In genomic region chr7:1912472-1913289, GRCh38 we compare ENCODE assay signal across 12 cellular contexts.
DNase-seq lines count a peak whose midpoint lies in the region; ATAC-seq and TF ChIP-seq lines count a peak whose summit lies in the region.
"Had no signal": no experiment of that assay in that cellular context is flagged by ENCODE, and none has a peak within 500 bp of the region (broad histone marks: within the 10 kb centered on the region; RNA-seq: fewer than 3 reads in every experiment).

No MANE protein-coding gene starts in this region.

- TF ChIP-seq CTCF in adrenal gland (IDR thresholded peaks at IDR 0.05) (no peak), hepatocyte (IDR thresholded peaks at IDR 0.05; ENCODE audit: poor library complexity) (no peak), thyroid gland (IDR thresholded peaks at IDR 0.05) (no peak)

- H3K4me1 ChIP-seq in adrenal gland (replicated peaks in 1 of 2): no peaks in the 10 kb centered on the region
- no peaks in the 10 kb centered on the region for H3K4me1 ChIP-seq in hepatocyte (ENCODE audit: insufficient read depth)
- no peaks in the 10 kb centered on the region for H3K4me1 ChIP-seq in thyroid gland

- no peaks in the 10 kb centered on the region for H3K36me3 ChIP-seq in adrenal gland (replicated peaks in 1 of 2)
- no peaks in the 10 kb centered on the region for H3K36me3 ChIP-seq in hepatocyte (replicated peaks; ENCODE audit: insufficient read depth, low read depth)
- no peaks in the 10 kb centered on the region for H3K36me3 ChIP-seq in thyroid gland

- H4K20me1 ChIP-seq in hepatocyte (ENCODE audit: insufficient read depth, poor library complexity, severe bottlenecking): no peaks in the 10 kb centered on the region

- no peaks in the 10 kb centered on the region for H3K27me3 ChIP-seq in adrenal gland
- no peaks in the 10 kb centered on the region for H3K27me3 ChIP-seq in hepatocyte
- no peaks in the 10 kb centered on the region for H3K27me3 ChIP-seq in thyroid gland

- ATAC-seq in stimulated activated memory B cell treated with anti-CD40 and anti-IgM and Interleukin-4, amounts not matched to agents 10 μg/mL and 1 μg/mL and 100 μg/mL, for 72 hours: peak; percentile 17
- no peak for ATAC-seq in activated CD4-positive, CD25-positive, alpha-beta regulatory T cell treated with anti-CD3 and anti-CD28 coated beads, Interleukin-2, amount 50 U/mL, for 24 hours
- ATAC-seq in GM19035 (IDR thresholded peaks at IDR 0.05; ENCODE audit: unreplicated experiment): no peak
- ATAC-seq in HG03280 (IDR thresholded peaks at IDR 0.05; ENCODE audit: unreplicated experiment): no peak
- ATAC-seq: Panc1 had no signal

- no peaks in the 10 kb centered on the region for H3K27me3 Mint-ChIP-seq in stimulated activated memory B cell treated with anti-CD40 and anti-IgM and Interleukin-4, amounts not matched to agents 10 μg/mL and 1 μg/mL and 100 μg/mL, for 72 hours
- H3K27me3 Mint-ChIP-seq: activated naive CD4-positive, alpha-beta T cell treated with anti-CD3 and anti-CD28 coated beads, Interleukin-2, amount 10 ng/mL, durations not matched to agents 7 days and 5 days had no signal

- peak overlapping the region; percentile 35 for H3K4me2 ChIP-seq in hepatocyte

- DNase-seq in ELR (ENCODE audit: low read depth): peak; percentile 94
- peak in 5 of 7 donors; percentile 27 to 60 (median 31) for DNase-seq in adrenal gland
- peak; percentile 53 for DNase-seq in hepatocyte (ENCODE audit: low spot score)
- DNase-seq in thyroid gland: no peak
- DNase-seq: activated CD4-positive, CD25-positive, alpha-beta regulatory T cell treated with anti-CD3 and anti-CD28 coated beads, Interleukin-2, amount 50 U/mL, for 72 hours; activated naive CD4-positive, alpha-beta T cell treated with anti-CD3 and anti-CD28 coated beads, Interleukin-2, amount 10 ng/mL, durations not matched to agents 7 days and 5 days; NCI-H2107 had no signal

- H3K9me3 ChIP-seq in adrenal gland (replicated peaks in 1 of 3) (no peaks in the 10 kb centered on the region), hepatocyte (ENCODE audit: low read depth) (no peaks in the 10 kb centered on the region), thyroid gland (no peaks in the 10 kb centered on the region)

- WGBS in adrenal gland, 4 donors: 47 to 77% (median 74%) methylated on average over 13 to 35 of the region's 35 CpGs
- WGBS in hepatocyte (ENCODE audit: low lambda C conversion rate, missing lambda C conversion rate): 75% methylated on average over 33 of the region's 35 CpGs
- 82 to 86% methylated on average over 16 to 26 of the region's 35 CpGs for WGBS in thyroid gland, 2 donors

- intact Hi-C loops in adrenal gland (cut with DNase I): loop anchor here in 1 of 2 donors (10.0 kb wide), 1 partner anchor 112 kb away; no protein-coding TSS in a partner anchor
- intact Hi-C loops in thyroid gland (cut with DNase I): no loop called here

- no peaks in the 10 kb centered on the region for H3K9me3 Mint-ChIP-seq in stimulated activated memory B cell treated with anti-CD40 and anti-IgM and Interleukin-4, amounts not matched to agents 10 μg/mL and 1 μg/mL and 100 μg/mL, for 72 hours
- H3K9me3 Mint-ChIP-seq: activated naive CD4-positive, alpha-beta T cell treated with anti-CD3 and anti-CD28 coated beads, Interleukin-2, amount 10 ng/mL, durations not matched to agents 7 days and 5 days had no signal

- no peaks in the 10 kb centered on the region for H3K79me2 ChIP-seq in hepatocyte

- no peaks in the 10 kb centered on the region for H3K9me2 ChIP-seq in hepatocyte (replicated peaks; ENCODE audit: insufficient read depth)

- peaks cover 8% of the 10 kb centered on the region for H3K4me1 Mint-ChIP-seq in stimulated activated memory B cell treated with anti-CD40 and anti-IgM and Interleukin-4, amounts not matched to agents 10 μg/mL and 1 μg/mL and 100 μg/mL, for 72 hours

- no peak overlapping the region for H3K4me3 Mint-ChIP-seq in stimulated activated memory B cell treated with anti-CD40 and anti-IgM and Interleukin-4, amounts not matched to agents 10 μg/mL and 1 μg/mL and 100 μg/mL, for 72 hours
- H3K4me3 Mint-ChIP-seq: activated naive CD4-positive, alpha-beta T cell treated with anti-CD3 and anti-CD28 coated beads, Interleukin-2, amount 10 ng/mL, durations not matched to agents 7 days and 5 days had no signal

- H3K27ac ChIP-seq in adrenal gland: no peak overlapping the region
- peak overlapping the region; percentile 52 for H3K27ac ChIP-seq in hepatocyte
- H3K27ac ChIP-seq in thyroid gland: no peak overlapping the region

- H3K27ac Mint-ChIP-seq in stimulated activated memory B cell treated with anti-CD40 and anti-IgM and Interleukin-4, amounts not matched to agents 10 μg/mL and 1 μg/mL and 100 μg/mL, for 72 hours: peak overlapping the region; percentile 56
- H3K27ac Mint-ChIP-seq: activated naive CD4-positive, alpha-beta T cell treated with anti-CD3 and anti-CD28 coated beads, Interleukin-2, amount 10 ng/mL, durations not matched to agents 7 days and 5 days had no signal

- H3K4me3 ChIP-seq in adrenal gland (no peak overlapping the region), hepatocyte (no peak overlapping the region), thyroid gland (replicated peaks in 1 of 3) (no peak overlapping the region)

- TF ChIP-seq POLR2A in adrenal gland (IDR thresholded peaks at IDR 0.05): no peak
- no peak for TF ChIP-seq POLR2A in thyroid gland (IDR thresholded peaks at IDR 0.05)

- no peak overlapping the region for H2AFZ ChIP-seq in hepatocyte

- H3K36me3 Mint-ChIP-seq in stimulated activated memory B cell treated with anti-CD40 and anti-IgM and Interleukin-4, amounts not matched to agents 10 μg/mL and 1 μg/mL and 100 μg/mL, for 72 hours: peaks cover 26% of the 10 kb centered on the region

Comparison
In these comparisons a context has a peak if more than half of its experiments do, and no peak if none do; other contexts are left out.
1. DNase-seq: peak in ELR (single experiment), adrenal gland (5 of 7) and hepatocyte (single experiment); none in thyroid gland (0 of 2).